Comparison of ENCODE assay signal across 13 cellular contexts in the genomic region with DNA sequence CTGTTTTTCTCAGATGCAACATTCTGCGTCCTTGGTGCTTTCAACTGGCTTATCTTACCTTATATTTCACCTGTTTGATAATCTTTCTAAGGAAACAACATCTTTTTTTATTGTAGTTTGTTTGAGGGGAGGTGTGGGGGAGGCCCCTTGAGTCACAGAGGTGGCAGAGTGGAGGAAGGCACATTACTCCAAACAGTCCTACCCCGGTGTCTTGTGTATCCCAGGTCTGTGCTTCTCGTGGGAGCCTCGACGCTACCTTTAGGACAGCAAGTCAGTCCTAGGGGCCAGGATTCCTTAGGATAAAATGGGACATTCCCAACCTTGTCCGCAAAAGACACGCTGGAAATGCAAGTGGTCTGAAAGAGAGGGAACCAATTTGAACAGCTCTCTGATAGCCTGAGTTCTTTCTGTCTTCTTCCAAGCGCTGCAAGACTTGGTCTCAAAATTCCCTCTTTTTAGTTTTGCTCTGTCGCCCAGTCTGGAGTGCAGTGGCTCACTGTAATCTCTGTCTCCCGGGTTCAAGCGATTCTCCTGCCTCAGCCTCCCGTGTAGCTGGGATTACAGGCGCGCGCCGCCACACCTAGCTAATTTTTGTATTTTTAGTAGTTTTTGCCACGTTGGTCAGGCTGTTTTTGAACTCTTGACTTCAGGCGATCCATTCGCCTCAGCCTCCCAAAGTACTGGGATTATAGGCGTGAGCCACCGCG. TPM values are rescaled to one million over a fixed set of nuclear protein-coding genes. Genes with fewer than 3 reads are reported as not detected.
DNase-seq lines count a peak whose midpoint lies in the region; ATAC-seq and TF ChIP-seq lines count a peak whose summit lies in the region.
"Had no signal": no experiment of that assay in that cellular context is flagged by ENCODE, and none has a peak within 500 bp of the region (broad histone marks: within the 10 kb centered on the region; RNA-seq: fewer than 3 reads in every experiment).

No MANE protein-coding gene starts in this region.

- WGBS in endodermal cell (ENCODE audit: insufficient coverage in 1 of 2, insufficient read length in 1 of 2), 2 experiments, result 6 to 12% methylated on average over 21 to 22 of the region's 22 CpGs

- H3K36me3 ChIP-seq in endodermal cell (ENCODE audit: control insufficient read depth, insufficient read depth, low read length) (peaks cover 80% of the 10 kb centered on the region), muscle layer of duodenum (ENCODE audit: control insufficient read depth in 1 of 2, insufficient read depth in 2 of 2, low read length in 2 of 2) (no peaks in the 10 kb centered on the region), upper lobe of right lung (no peaks in the 10 kb centered on the region)

- H3K27ac Mint-ChIP-seq in endodermal cell, result peak overlapping the region; percentile 95
- H3K27ac Mint-ChIP-seq: activated T-helper 17 cell treated with anti-CD3 and anti-CD28 coated beads, Interleukin-2, amount 50 U/mL, for 72 hours had no signal

- intact Hi-C loops in Right ventricle myocardium inferior (cut with DNase I) (loop anchor here (2.0 kb wide), 1 partner anchor 389 kb away; no protein-coding TSS in a partner anchor), cardiac septum (cut with DNase I) (loop anchor here (5.0 kb wide), 1 partner anchor 94 kb away; no protein-coding TSS in a partner anchor), upper lobe of right lung (cut with DNase I) (loop anchor here (10.0 kb wide), 1 partner anchor 381 kb away; no protein-coding TSS in a partner anchor)

- H3K36me3 Mint-ChIP-seq in endodermal cell (ENCODE audit: low read depth), result peaks cover 69% of the 10 kb centered on the region

- H3K27ac ChIP-seq in endodermal cell (ENCODE audit: low read depth, low read length) (no peak overlapping the region), muscle layer of duodenum (ENCODE audit: low read length) (peak overlapping the region; percentile 55), upper lobe of right lung (peak overlapping the region; percentile 83)

- H3K9me3 Mint-ChIP-seq in endodermal cell, result no peaks in the 10 kb centered on the region
- H3K9me3 Mint-ChIP-seq: activated T-helper 17 cell treated with anti-CD3 and anti-CD28 coated beads, Interleukin-2, amount 50 U/mL, for 72 hours had no signal

- peaks cover 25% of the 10 kb centered on the region for H3K4me1 Mint-ChIP-seq in endodermal cell
- H3K4me1 Mint-ChIP-seq: activated T-helper 17 cell treated with anti-CD3 and anti-CD28 coated beads, Interleukin-2, amount 50 U/mL, for 72 hours had no signal

- peak overlapping the region; percentile 99 for H3K9ac ChIP-seq in endodermal cell (ENCODE audit: extremely low read depth, low read length, poor library complexity, severe bottlenecking)

- peak overlapping the region; percentile 99 for H3K4me3 ChIP-seq in endodermal cell (ENCODE audit: low read length)
- H3K4me3 ChIP-seq in muscle layer of duodenum (ENCODE audit: low read depth in 1 of 2, low read length in 2 of 2), result peak overlapping the region in 1 of 2 donors; percentile 57
- peak overlapping the region; percentile 45 for H3K4me3 ChIP-seq in upper lobe of right lung

- peaks cover 6% of the 10 kb centered on the region for H3K9me3 ChIP-seq in endodermal cell (ENCODE audit: control insufficient read depth, low read length)
- H3K9me3 ChIP-seq in muscle layer of duodenum (ENCODE audit: control insufficient read depth in 1 of 2, low read length in 2 of 2), result no peaks in the 10 kb centered on the region
- no peaks in the 10 kb centered on the region for H3K9me3 ChIP-seq in upper lobe of right lung

- H3K27me3 Mint-ChIP-seq in endodermal cell (ENCODE audit: insufficient read depth), result peaks cover 66% of the 10 kb centered on the region

- peak overlapping the region; percentile 98 for H3K4me3 Mint-ChIP-seq in endodermal cell
- H3K4me3 Mint-ChIP-seq: activated T-helper 17 cell treated with anti-CD3 and anti-CD28 coated beads, Interleukin-2, amount 50 U/mL, for 72 hours had no signal

- TF ChIP-seq CTCF in endodermal cell (conservative IDR thresholded peaks at IDR 0.05) (no peak), upper lobe of right lung (IDR thresholded peaks at IDR 0.05) (no peak)

- in situ Hi-C loops in G401 (cut with HindIII; ENCODE audit: low sequenced_read_pairs), result no loop called here

- DNase-seq in Right ventricle myocardium inferior (ENCODE audit: missing footprints) (peak; percentile 59), cardiac septum (ENCODE audit: low spot score) (no peak), endodermal cell (peak; percentile 44), upper lobe of right lung (no peak), G401 (ENCODE audit: low spot score) (no peak), MV-4-11 (lab: John Stamatoyannopoulos, UW) (no peak)
- DNase-seq: naive B cell, NCI-H1436, NCI-H510A, T-helper 2 cell had no signal

- H3K4me1 ChIP-seq in endodermal cell (ENCODE audit: control insufficient read depth, insufficient read depth, low read length) (no peaks in the 10 kb centered on the region), muscle layer of duodenum (ENCODE audit: control insufficient read depth in 1 of 2, insufficient read depth in 2 of 2, low read length in 2 of 2) (peaks cover 0 to 20% of the 10 kb centered on the region in 2 donors), upper lobe of right lung (peaks cover 8% of the 10 kb centered on the region)

- ATAC-seq in Right ventricle myocardium inferior (no peak), upper lobe of right lung (no peak), HG03565 (IDR thresholded peaks at IDR 0.05; ENCODE audit: unreplicated experiment) (no peak)
- ATAC-seq: activated T-helper 17 cell treated with anti-CD3 and anti-CD28 coated beads, Interleukin-2, amount 50 U/mL, for 72 hours had no signal

- peaks cover 37% of the 10 kb centered on the region for H3K27me3 ChIP-seq in endodermal cell (ENCODE audit: control insufficient read depth, insufficient read depth, low read length, poor library complexity, severe bottlenecking)
- H3K27me3 ChIP-seq in muscle layer of duodenum (ENCODE audit: low read depth, low read length), result peaks cover 13% of the 10 kb centered on the region
- H3K27me3 ChIP-seq in upper lobe of right lung, result peaks cover 11% of the 10 kb centered on the region

RNA-seq across cellular contexts. Expression of gene GATA6, which starts 4.0 kb away (rescaled TPM):
- total RNA-seq in Right ventricle myocardium inferior (56.3 TPM), cardiac septum (76.2 TPM), endodermal cell (100 to 1,000 TPM; 106 to 158 TPM), upper lobe of right lung (32.2 TPM)
- 30.0 TPM for polyA plus RNA-seq in endodermal cell (2013, experiment 1 of 2)
- 39.3 TPM for polyA plus RNA-seq in endodermal cell (2013, experiment 2 of 2)
- 0.31 and 2.6 TPM in 2 replicates for total RNA-seq in G401 (2014; rRNA removed; shearing (Covaris generic))
- total RNA-seq: activated T-helper 17 cell treated with anti-CD3 and anti-CD28 coated beads, Interleukin-2, amount 50 U/mL, for 72 hours had no signal

Comparison
In these comparisons a context has a peak if more than half of its experiments do, and no peak if none do; other contexts are left out.
1. DNase-seq: peak in Right ventricle myocardium inferior (single experiment) and endodermal cell (single experiment); none in cardiac septum (single experiment), upper lobe of right lung (single experiment), G401 (single experiment) and MV-4-11 (single experiment).